Comparison of ENCODE assay signal across 8 cellular contexts in genomic region chr16:53099318-53100130, GRCh38.
DNase-seq lines count a peak whose midpoint lies in the region; ATAC-seq lines count a peak whose summit lies in the region.

No MANE protein-coding gene starts in this region.

- peak overlapping the region; percentile 94 for H3K27ac ChIP-seq in BLaER1

- peak; percentile 64 for ATAC-seq in GM19395 (IDR thresholded peaks at IDR 0.05; ENCODE audit: unreplicated experiment)
- ATAC-seq in HG03520 (IDR thresholded peaks at IDR 0.05; ENCODE audit: unreplicated experiment) = peak; percentile 49
- ATAC-seq in memory B cell (ENCODE audit: low read depth) = peak; percentile 42

- peak overlapping the region; percentile 97 for H3K4me2 ChIP-seq in BLaER1

- H3K4me3 ChIP-seq in BLaER1 (peak overlapping the region; percentile 69), endocrine pancreas (ENCODE audit: control insufficient read depth, insufficient read depth, low read length) (peak overlapping the region; percentile 45)

- no peaks in the 10 kb centered on the region for H3K36me3 ChIP-seq in BLaER1
- no peaks in the 10 kb centered on the region for H3K36me3 ChIP-seq in endocrine pancreas (ENCODE audit: control insufficient read depth, insufficient read depth, low read length)

- DNase-seq in NCI-H748 (lab: John Stamatoyannopoulos, UW; ENCODE audit: unreplicated experiment) (peak; percentile 67), memory B cell (ENCODE audit: low spot score in 2 of 2) (peak; percentile 22 to 42)
- peak; percentile 80 for DNase-seq in activated CD8-positive, alpha-beta memory T cell treated with anti-CD3 and anti-CD28 coated beads for 24 hours
- peak; percentile 39 for DNase-seq in stimulated activated CD8-positive, alpha-beta memory T cell treated with anti-CD3 and anti-CD28 coated beads, Interleukin-12 subunit alpha, Interleukin-12 subunit beta, amount 100 ng/mL, for 1 hour (ENCODE audit: low read depth)

- no peaks in the 10 kb centered on the region for H4K20me1 ChIP-seq in BLaER1

- H3K27me3 ChIP-seq in BLaER1 (no peaks in the 10 kb centered on the region), endocrine pancreas (ENCODE audit: control insufficient read depth, insufficient read depth, low read length) (no peaks in the 10 kb centered on the region)

- H3K9ac ChIP-seq in BLaER1 (peak overlapping the region; percentile 84), endocrine pancreas (ENCODE audit: control insufficient read depth, insufficient read depth, low read length) (peak overlapping the region; percentile 23)

- H3K4me1 Mint-ChIP-seq in memory B cell = peaks cover 32% of the 10 kb centered on the region

- peak overlapping the region; percentile 85 for H3K4me3 Mint-ChIP-seq in memory B cell

- H3K27me3 Mint-ChIP-seq in memory B cell = no peaks in the 10 kb centered on the region

- H3K27ac Mint-ChIP-seq in memory B cell = peak overlapping the region; percentile 94

- H3K4me1 ChIP-seq in BLaER1 = peaks cover 59% of the 10 kb centered on the region
- peaks cover 11% of the 10 kb centered on the region for H3K4me1 ChIP-seq in endocrine pancreas (ENCODE audit: control insufficient read depth, insufficient read depth, low read length)

- peaks cover 1% of the 10 kb centered on the region for H3K36me3 Mint-ChIP-seq in memory B cell

- no peaks in the 10 kb centered on the region for H3K9me3 ChIP-seq in BLaER1
- H3K9me3 ChIP-seq in endocrine pancreas (ENCODE audit: control insufficient read depth, low read length) = no peaks in the 10 kb centered on the region

- H3K9me3 Mint-ChIP-seq in memory B cell = no peaks in the 10 kb centered on the region

Comparison
In these comparisons a context has a peak if more than half of its experiments do, and no peak if none do; other contexts are left out.
1. Peak in every context shown above with its lines: DNase-seq, ATAC-seq, H3K4me3 ChIP-seq and H3K27ac ChIP-seq.